Comparison of ENCODE assay signal across 13 cellular contexts in the genomic region with DNA sequence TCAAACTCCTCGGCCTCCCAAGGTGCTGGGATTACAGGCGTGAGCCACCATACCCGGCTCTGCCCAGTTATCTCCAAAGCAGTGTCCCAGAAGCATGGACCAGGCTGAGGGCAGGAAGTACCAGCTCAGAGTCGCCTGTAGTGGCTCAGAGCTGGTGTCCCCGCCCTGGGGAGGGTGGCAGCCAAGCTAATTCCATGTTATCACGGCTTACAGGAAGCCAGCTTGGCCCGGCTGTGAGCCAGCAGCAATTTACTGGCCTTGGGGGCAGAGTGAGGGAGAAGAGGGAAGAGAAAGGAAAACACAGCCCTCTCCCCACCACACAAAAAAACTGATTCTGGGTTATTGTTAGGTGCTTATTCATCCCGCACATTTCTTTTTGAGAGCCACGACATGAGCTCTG.
DNase-seq lines count a peak whose midpoint lies in the region; ATAC-seq, FAIRE-seq and TF ChIP-seq lines count a peak whose summit lies in the region.
"Had no signal": no experiment of that assay in that cellular context is flagged by ENCODE, and none has a peak within 500 bp of the region (broad histone marks: within the 10 kb centered on the region; RNA-seq: fewer than 3 reads in every experiment).

No MANE protein-coding gene starts in this region.

- H3K4me1 ChIP-seq in astrocyte (ENCODE audit: insufficient read depth, low read length): peaks cover 3% of the 10 kb centered on the region
- H3K4me1 ChIP-seq in stomach: peaks cover 7 to 21% (median 16%) of the 10 kb centered on the region in 4 donors
- H3K4me1 ChIP-seq: HAP-1 had no signal

- no peak for TF ChIP-seq EP300 in stomach (IDR thresholded peaks at IDR 0.05)

- H3K27ac ChIP-seq in astrocyte (ENCODE audit: low read depth, low read length): no peak overlapping the region
- peak overlapping the region in 4 of 5 donors; percentile 14 to 55 (median 52) for H3K27ac ChIP-seq in stomach

- FAIRE-seq in astrocyte (lab: Jason Lieb, UNC): no peak

- H4K20me1 ChIP-seq in astrocyte (ENCODE audit: insufficient read depth, low read length): no peaks in the 10 kb centered on the region

- CTCF ChIA-PET in activated CD8-positive, alpha-beta memory T cell treated with anti-CD3 and anti-CD28 coated beads, Interleukin-2, amount 10 ng/mL, durations not matched to agents 7 days and 5 days (lab: Charles Lee): no interaction called here

- no peak overlapping the region for H3K4me3 Mint-ChIP-seq in astrocyte (ENCODE audit: unreplicated experiment)
- no peak overlapping the region for H3K4me3 Mint-ChIP-seq in activated CD8-positive, alpha-beta memory T cell treated with anti-CD3 and anti-CD28 coated beads, Interleukin-2, amount 10 ng/mL, durations not matched to agents 7 days and 5 days
- H3K4me3 Mint-ChIP-seq: activated CD4-positive, alpha-beta T cell treated with anti-CD3 and anti-CD28 coated beads for 36 hours; memory B cell; stimulated activated naive B cell treated with anti-CD40 and anti-IgM and Interleukin-4, amounts not matched to agents 10 μg/mL and 1 μg/mL and 100 μg/mL, for 72 hours had no signal

- H3K27me3 Mint-ChIP-seq in astrocyte (ENCODE audit: low read depth, unreplicated experiment): no peaks in the 10 kb centered on the region
- H3K27me3 Mint-ChIP-seq in activated CD8-positive, alpha-beta memory T cell treated with anti-CD3 and anti-CD28 coated beads, Interleukin-2, amount 10 ng/mL, durations not matched to agents 7 days and 5 days: no peaks in the 10 kb centered on the region
- H3K27me3 Mint-ChIP-seq: activated CD4-positive, alpha-beta T cell treated with anti-CD3 and anti-CD28 coated beads for 36 hours; stimulated activated naive B cell treated with anti-CD40 and anti-IgM and Interleukin-4, amounts not matched to agents 10 μg/mL and 1 μg/mL and 100 μg/mL, for 72 hours had no signal

- peak; percentile 67 for DNase-seq in M059J (ENCODE audit: low read depth)
- no peak for DNase-seq in astrocyte (ENCODE audit: low read depth)
- peak; percentile 37 to 57 for DNase-seq in left colon
- DNase-seq in stomach: peak; percentile 66
- DNase-seq in activated CD8-positive, alpha-beta memory T cell treated with anti-CD3 and anti-CD28 coated beads, Interleukin-2, amount 10 ng/mL, durations not matched to agents 7 days and 5 days: no peak
- no peak for DNase-seq in activated CD8-positive, alpha-beta memory T cell treated with anti-CD3 and anti-CD28 coated beads for 24 hours
- no peak for DNase-seq in NK-92 treated with Interleukin-12 subunit alpha and Interleukin-12 subunit beta, amount 100 ng/mL, for 24 hours (lab: John Stamatoyannopoulos, UW)
- DNase-seq: activated CD4-positive, alpha-beta T cell treated with anti-CD3 and anti-CD28 coated beads for 36 hours; Peyer's patch; stimulated activated naive B cell treated with anti-CD40 and anti-IgM and Interleukin-4, amounts not matched to agents 10 μg/mL and 1 μg/mL and 100 μg/mL, for 72 hours had no signal

- H3K79me2 ChIP-seq in astrocyte (ENCODE audit: insufficient read depth, low read length): no peaks in the 10 kb centered on the region

- H3K27me3 ChIP-seq in astrocyte (ENCODE audit: insufficient read depth, low read length): no peaks in the 10 kb centered on the region
- H3K27me3 ChIP-seq in stomach: no peaks in the 10 kb centered on the region
- H3K27me3 ChIP-seq: Peyer's patch had no signal

- TF ChIP-seq CTCF in astrocyte (IDR thresholded peaks at IDR 0.05; ENCODE audit: insufficient read depth, low read depth, low read length) (no peak), stomach (IDR thresholded peaks at IDR 0.05) (no peak)

- 33 to 50% (median 40%) methylated on average over 9 of the region's 9 CpGs for WGBS in stomach, 5 donors

- TF ChIP-seq POLR2A in stomach (IDR thresholded peaks at IDR 0.05): no peak

- peaks cover 2% of the 10 kb centered on the region for H3K9me3 Mint-ChIP-seq in astrocyte (ENCODE audit: unreplicated experiment)
- H3K9me3 Mint-ChIP-seq in activated CD8-positive, alpha-beta memory T cell treated with anti-CD3 and anti-CD28 coated beads, Interleukin-2, amount 10 ng/mL, durations not matched to agents 7 days and 5 days (ENCODE audit: low read depth): no peaks in the 10 kb centered on the region
- H3K9me3 Mint-ChIP-seq: memory B cell had no signal

- H3K4me3 ChIP-seq in astrocyte (ENCODE audit: insufficient read depth, low read depth, low read length): no peak overlapping the region
- H3K4me3 ChIP-seq in stomach: no peak overlapping the region
- H3K4me3 ChIP-seq: HAP-1, Peyer's patch had no signal

- H3K4me1 Mint-ChIP-seq in astrocyte (ENCODE audit: low read depth, unreplicated experiment): peaks cover 4% of the 10 kb centered on the region
- no peaks in the 10 kb centered on the region for H3K4me1 Mint-ChIP-seq in activated CD8-positive, alpha-beta memory T cell treated with anti-CD3 and anti-CD28 coated beads, Interleukin-2, amount 10 ng/mL, durations not matched to agents 7 days and 5 days
- H3K4me1 Mint-ChIP-seq: activated CD4-positive, alpha-beta T cell treated with anti-CD3 and anti-CD28 coated beads for 36 hours; memory B cell; stimulated activated naive B cell treated with anti-CD40 and anti-IgM and Interleukin-4, amounts not matched to agents 10 μg/mL and 1 μg/mL and 100 μg/mL, for 72 hours had no signal

- H3K36me3 Mint-ChIP-seq in astrocyte (ENCODE audit: low read depth, unreplicated experiment): no peaks in the 10 kb centered on the region
- no peaks in the 10 kb centered on the region for H3K36me3 Mint-ChIP-seq in activated CD8-positive, alpha-beta memory T cell treated with anti-CD3 and anti-CD28 coated beads, Interleukin-2, amount 10 ng/mL, durations not matched to agents 7 days and 5 days

- ATAC-seq in left colon (peak; percentile 93), HG02642 (IDR thresholded peaks at IDR 0.05; ENCODE audit: poor library complexity, unreplicated experiment) (no peak)
- ATAC-seq in activated CD8-positive, alpha-beta memory T cell treated with anti-CD3 and anti-CD28 coated beads, Interleukin-2, amount 10 ng/mL, durations not matched to agents 7 days and 5 days: no peak
- ATAC-seq: activated CD4-positive, alpha-beta T cell treated with anti-CD3 and anti-CD28 coated beads for 36 hours; stimulated activated naive B cell treated with anti-CD40 and anti-IgM and Interleukin-4, amounts not matched to agents 10 μg/mL and 1 μg/mL and 100 μg/mL, for 72 hours had no signal

- no peak overlapping the region for H3K4me2 ChIP-seq in astrocyte (ENCODE audit: low read length)

- no peak overlapping the region for H2AFZ ChIP-seq in astrocyte (ENCODE audit: low read depth, low read length)

- intact Hi-C loops in left colon (cut with DNase I, micrococcal nuclease): no loop called here
- intact Hi-C loops in stomach (cut with DNase I; ENCODE audit: low total_unique reads): no loop called here

- no peaks in the 10 kb centered on the region for H3K36me3 ChIP-seq in astrocyte (ENCODE audit: insufficient read depth, low read length)
- H3K36me3 ChIP-seq in stomach: no peaks in the 10 kb centered on the region
- H3K36me3 ChIP-seq: HAP-1, Peyer's patch had no signal

- H3K9me3 ChIP-seq in astrocyte (ENCODE audit: insufficient read depth, low read depth, low read length): no peaks in the 10 kb centered on the region
- no peaks in the 10 kb centered on the region for H3K9me3 ChIP-seq in stomach
- H3K9me3 ChIP-seq: HAP-1, Peyer's patch had no signal

- H3K27ac Mint-ChIP-seq in astrocyte (ENCODE audit: unreplicated experiment): peak overlapping the region; percentile 78
- no peak overlapping the region for H3K27ac Mint-ChIP-seq in activated CD8-positive, alpha-beta memory T cell treated with anti-CD3 and anti-CD28 coated beads, Interleukin-2, amount 10 ng/mL, durations not matched to agents 7 days and 5 days
- H3K27ac Mint-ChIP-seq: activated CD4-positive, alpha-beta T cell treated with anti-CD3 and anti-CD28 coated beads for 36 hours; memory B cell; stimulated activated naive B cell treated with anti-CD40 and anti-IgM and Interleukin-4, amounts not matched to agents 10 μg/mL and 1 μg/mL and 100 μg/mL, for 72 hours had no signal

- no peak overlapping the region for H3K9ac ChIP-seq in astrocyte (ENCODE audit: low read length)

Comparison
In these comparisons a context has a peak if more than half of its experiments do, and no peak if none do; other contexts are left out.
1. DNase-seq: peak in M059J (single experiment), left colon (2 of 2) and stomach (single experiment); none in astrocyte (single experiment), activated CD8-positive, alpha-beta memory T cell treated with anti-CD3 and anti-CD28 coated beads, Interleukin-2, amount 10 ng/mL, durations not matched to agents 7 days and 5 days (single experiment), activated CD8-positive, alpha-beta memory T cell treated with anti-CD3 and anti-CD28 coated beads for 24 hours (single experiment) and NK-92 treated with Interleukin-12 subunit alpha and Interleukin-12 subunit beta, amount 100 ng/mL, for 24 hours (single experiment).